Comparison of ENCODE assay signal across 33 cellular contexts in genomic region chr16:20041924-20042596, GRCh38. TPM values are rescaled to one million over a fixed set of nuclear protein-coding genes. Genes with fewer than 3 reads are reported as not detected.
"Had no signal": no experiment of that assay in that cellular context is flagged by ENCODE, and none has a peak within 500 bp of the region (broad histone marks: within the 10 kb centered on the region; RNA-seq: fewer than 3 reads in every experiment).

No MANE protein-coding gene starts in this region.

- H3K27ac Mint-ChIP-seq: naive thymus-derived CD4-positive, alpha-beta T cell; natural killer cell; nephron; neural progenitor cell; stimulated activated memory B cell treated with anti-CD40 and anti-IgM and Interleukin-4, amounts not matched to agents 10 μg/mL and 1 μg/mL and 100 μg/mL, for 72 hours; stimulated activated naive CD8-positive, alpha-beta T cell treated with anti-CD3 and anti-CD28 coated beads, Interleukin-15, amount 100 ng/mL, for 72 hours; type B pancreatic cell had no signal

- H2AFZ ChIP-seq: neural progenitor cell had no signal

- H3K4me1 Mint-ChIP-seq: naive thymus-derived CD4-positive, alpha-beta T cell; natural killer cell; nephron; neural progenitor cell; stimulated activated memory B cell treated with anti-CD40 and anti-IgM and Interleukin-4, amounts not matched to agents 10 μg/mL and 1 μg/mL and 100 μg/mL, for 72 hours; stimulated activated naive CD8-positive, alpha-beta T cell treated with anti-CD3 and anti-CD28 coated beads, Interleukin-15, amount 100 ng/mL, for 72 hours had no signal

- H3K36me3 Mint-ChIP-seq: natural killer cell; neural progenitor cell; stimulated activated memory B cell treated with anti-CD40 and anti-IgM and Interleukin-4, amounts not matched to agents 10 μg/mL and 1 μg/mL and 100 μg/mL, for 72 hours; type B pancreatic cell had no signal

- H3K27me3 ChIP-seq: neural progenitor cell, ovary, testis, tibial artery, transverse colon, upper lobe of right lung, uterus had no signal

- H3K4me3 ChIP-seq: neural progenitor cell, ovary, psoas muscle, skin epidermis, smooth muscle cell, spleen, suprapubic skin, testis, tibial artery, transverse colon, upper lobe of right lung, uterus had no signal

- H3K9me3 Mint-ChIP-seq: nephron, neural progenitor cell, type B pancreatic cell had no signal

- ATAC-seq: naive thymus-derived CD4-positive, alpha-beta T cell; natural killer cell; psoas muscle; right cardiac atrium; sciatic nerve; stimulated activated memory B cell treated with anti-CD40 and anti-IgM and Interleukin-4, amounts not matched to agents 10 μg/mL and 1 μg/mL and 100 μg/mL, for 72 hours; stimulated activated naive CD8-positive, alpha-beta T cell treated with anti-CD3 and anti-CD28 coated beads, Interleukin-15, amount 100 ng/mL, for 72 hours; stimulated activated naive CD8-positive, alpha-beta T cell treated with anti-CD3 and anti-CD28 coated beads, Interleukin-15, Interleukin-2, amounts not matched to agents 100 U/mL and 50 U/mL, for 24 hours; upper lobe of right lung had no signal

- H3K27me3 Mint-ChIP-seq: stimulated activated memory B cell treated with anti-CD40 and anti-IgM and Interleukin-4, amounts not matched to agents 10 μg/mL and 1 μg/mL and 100 μg/mL, for 72 hours; stimulated activated naive CD8-positive, alpha-beta T cell treated with anti-CD3 and anti-CD28 coated beads, Interleukin-15, amount 100 ng/mL, for 72 hours had no signal

- H3K36me3 ChIP-seq: neural progenitor cell, ovary, spleen, suprapubic skin, tibial artery, transverse colon, upper lobe of right lung, uterus had no signal

- DNase-seq: naive thymus-derived CD4-positive, alpha-beta T cell; natural killer cell; occipital lobe; ovary; psoas muscle; right cardiac atrium; spleen; stimulated activated CD4-positive, alpha-beta T cell treated with anti-CD3 and anti-CD28 coated beads, Interleukin-12 subunit alpha, Interleukin-12 subunit beta, amount 100 ng/mL, for 4 hours; stimulated activated CD4-positive, alpha-beta T cell treated with anti-CD3 and anti-CD28 coated beads, Interleukin-1b, Interleukin-23, amount 100 ng/mL, for 48 hours; stimulated activated CD4-positive, alpha-beta T cell treated with anti-CD3 and anti-CD28 coated beads, Interleukin-4, amount 100 ng/mL, for 1 hour; stimulated activated CD4-positive, alpha-beta T cell treated with anti-CD3 and anti-CD28 coated beads, Interleukin-4, amount 100 ng/mL, for 4 hours; stimulated activated CD8-positive, alpha-beta memory T cell treated with anti-CD3 and anti-CD28 coated beads, Interleukin-4, amount 100 ng/mL, for 48 hours; stimulated activated naive CD4-positive, alpha-beta T cell; stimulated activated naive CD8-positive, alpha-beta T cell treated with anti-CD3 and anti-CD28 coated beads, Interleukin-15, amount 100 ng/mL, for 72 hours; stimulated activated naive CD8-positive, alpha-beta T cell treated with anti-CD3 and anti-CD28 coated beads, Interleukin-15, Interleukin-2, amounts not matched to agents 100 U/mL and 50 U/mL, for 24 hours; substantia nigra; testis; tibial artery; transverse colon; upper lobe of right lung; uterus had no signal

- H3K27ac ChIP-seq: neural progenitor cell, ovary, psoas muscle, skin epidermis, spleen, suprapubic skin, testis, tibial artery, transverse colon, upper lobe of right lung, uterus had no signal

- H3K4me3 Mint-ChIP-seq: naive thymus-derived CD4-positive, alpha-beta T cell; natural killer cell; nephron; neural progenitor cell; stimulated activated memory B cell treated with anti-CD40 and anti-IgM and Interleukin-4, amounts not matched to agents 10 μg/mL and 1 μg/mL and 100 μg/mL, for 72 hours; stimulated activated naive CD8-positive, alpha-beta T cell treated with anti-CD3 and anti-CD28 coated beads, Interleukin-15, amount 100 ng/mL, for 72 hours; type B pancreatic cell had no signal

- H3K4me1 ChIP-seq: psoas muscle, spleen, suprapubic skin, testis, tibial artery, transverse colon, upper lobe of right lung, uterus had no signal

- H3K9me3 ChIP-seq: ovary, psoas muscle, suprapubic skin, testis, transverse colon, upper lobe of right lung, uterus had no signal

- H3K9ac ChIP-seq: neural progenitor cell had no signal

- H3K4me2 ChIP-seq: neural progenitor cell, smooth muscle cell had no signal

RNA-seq across cellular contexts. Expression of gene GPR139, which starts 31.6 kb away (rescaled TPM):
- total RNA-seq: naive thymus-derived CD4-positive, alpha-beta T cell; natural killer cell; osteoblast; ovary; posterior vena cava; psoas muscle; renal cortical epithelial cell; right cardiac atrium; sciatic nerve; smooth muscle cell; spleen; suprapubic skin; testis; transverse colon; upper lobe of right lung; urinary bladder; uterus had no signal
- polyA plus RNA-seq: naive thymus-derived CD4-positive, alpha-beta T cell; ovary; psoas muscle; right cardiac atrium; smooth muscle cell; spleen; urinary bladder had no signal
